ENCODE assay signal across 1 cellular context in the genomic region with DNA sequence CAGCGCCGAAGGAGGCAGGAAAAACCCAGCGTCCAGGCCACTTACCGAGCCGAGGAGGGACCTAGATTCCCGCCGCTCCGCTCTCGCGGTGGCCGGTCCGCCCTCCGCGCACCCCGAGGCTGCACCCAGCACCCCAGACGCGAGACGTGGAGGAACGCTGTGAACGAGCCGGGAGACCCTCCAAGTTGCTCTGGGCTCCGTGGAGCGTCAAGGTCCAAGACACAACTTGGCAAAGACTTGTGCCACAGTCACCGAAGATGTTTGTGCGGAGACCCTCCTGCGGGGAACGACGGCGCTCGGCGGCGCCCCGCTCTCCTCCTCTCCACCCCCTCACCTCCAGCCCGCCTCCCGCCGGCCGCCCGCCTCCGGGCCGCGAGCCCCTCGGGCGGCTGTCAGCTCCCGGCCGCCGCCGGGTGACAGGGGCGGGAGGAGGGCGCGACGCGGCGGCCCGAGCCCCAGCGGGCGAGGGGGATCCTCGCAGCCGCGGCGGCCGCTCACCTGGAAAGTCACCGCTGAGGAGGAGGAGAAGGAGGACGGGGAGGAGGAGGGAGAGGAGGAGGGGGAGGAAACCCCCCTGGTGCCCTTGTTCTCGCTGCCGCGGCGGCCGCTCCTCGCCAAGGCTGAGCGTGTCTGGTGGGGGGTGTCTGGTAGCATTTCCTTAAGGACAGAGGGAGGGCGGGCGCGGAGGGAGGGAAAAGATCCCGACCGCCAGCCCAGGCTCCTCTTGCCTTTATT.
TF ChIP-seq lines count a peak whose summit lies in the region.

No MANE protein-coding gene starts in this region.

TF ChIP-seq in HEK293, 187 proteins besides CTCF, POLR2A, EP300 and RAD21 (continued from another document):
- TF ChIP-seq, protein P1, sequence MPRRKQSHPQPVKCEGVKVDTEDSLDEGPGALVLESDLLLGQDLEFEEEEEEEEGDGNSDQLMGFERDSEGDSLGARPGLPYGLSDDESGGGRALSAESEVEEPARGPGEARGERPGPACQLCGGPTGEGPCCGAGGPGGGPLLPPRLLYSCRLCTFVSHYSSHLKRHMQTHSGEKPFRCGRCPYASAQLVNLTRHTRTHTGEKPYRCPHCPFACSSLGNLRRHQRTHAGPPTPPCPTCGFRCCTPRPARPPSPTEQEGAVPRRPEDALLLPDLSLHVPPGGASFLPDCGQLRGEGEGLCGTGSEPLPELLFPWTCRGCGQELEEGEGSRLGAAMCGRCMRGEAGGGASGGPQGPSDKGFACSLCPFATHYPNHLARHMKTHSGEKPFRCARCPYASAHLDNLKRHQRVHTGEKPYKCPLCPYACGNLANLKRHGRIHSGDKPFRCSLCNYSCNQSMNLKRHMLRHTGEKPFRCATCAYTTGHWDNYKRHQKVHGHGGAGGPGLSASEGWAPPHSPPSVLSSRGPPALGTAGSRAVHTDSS (tag by site-specific recombination; IDR thresholded peaks at IDR 0.05), result peak; percentile 37; the same call in 1 of the 2 replicates
- TF ChIP-seq ZNF423 (tag by site-specific recombination; IDR thresholded peaks at IDR 0.05) (peak; percentile 26; the same call in 1 of the 2 replicates), KLF8 (tag by site-specific recombination; IDR thresholded peaks at IDR 0.05) (peak; percentile 8; the same call in 1 of the 2 replicates), SP3 (tag by site-specific recombination; IDR thresholded peaks at IDR 0.05) (0 out of 2 replicates have a peak, but pooled peaks have one; percentile 41), ZNF777 (tag by site-specific recombination; IDR thresholded peaks at IDR 0.05; ENCODE audit: borderline replicate concordance) (0 out of 2 replicates have a peak, but pooled peaks have one; percentile 55), ZIC2 (tag by site-specific recombination; IDR thresholded peaks at IDR 0.05) (peak; percentile 60), ZBTB17 (tag by site-specific recombination; IDR thresholded peaks at IDR 0.05) (peak; percentile 14; the same call in 1 of the 2 replicates), ZBTB7A (tag by site-specific recombination; IDR thresholded peaks at IDR 0.05; ENCODE audit: low read depth) (no peak), ZNF341 (tag by site-specific recombination; IDR thresholded peaks at IDR 0.05; ENCODE audit: low read depth) (peak; percentile 93), GLIS2 (tag by site-specific recombination; IDR thresholded peaks at IDR 0.05) (peak; percentile 81), SP2 (tag by site-specific recombination; IDR thresholded peaks at IDR 0.05) (peak; percentile 59), SETDB1 (IDR thresholded peaks at IDR 0.05; ENCODE audit: insufficient read length, low read length) (no peak), ZBTB8A (tag by site-specific recombination; IDR thresholded peaks at IDR 0.05) (peak; percentile 71; the same call in 1 of the 2 replicates)
- TF ChIP-seq, protein P2, sequence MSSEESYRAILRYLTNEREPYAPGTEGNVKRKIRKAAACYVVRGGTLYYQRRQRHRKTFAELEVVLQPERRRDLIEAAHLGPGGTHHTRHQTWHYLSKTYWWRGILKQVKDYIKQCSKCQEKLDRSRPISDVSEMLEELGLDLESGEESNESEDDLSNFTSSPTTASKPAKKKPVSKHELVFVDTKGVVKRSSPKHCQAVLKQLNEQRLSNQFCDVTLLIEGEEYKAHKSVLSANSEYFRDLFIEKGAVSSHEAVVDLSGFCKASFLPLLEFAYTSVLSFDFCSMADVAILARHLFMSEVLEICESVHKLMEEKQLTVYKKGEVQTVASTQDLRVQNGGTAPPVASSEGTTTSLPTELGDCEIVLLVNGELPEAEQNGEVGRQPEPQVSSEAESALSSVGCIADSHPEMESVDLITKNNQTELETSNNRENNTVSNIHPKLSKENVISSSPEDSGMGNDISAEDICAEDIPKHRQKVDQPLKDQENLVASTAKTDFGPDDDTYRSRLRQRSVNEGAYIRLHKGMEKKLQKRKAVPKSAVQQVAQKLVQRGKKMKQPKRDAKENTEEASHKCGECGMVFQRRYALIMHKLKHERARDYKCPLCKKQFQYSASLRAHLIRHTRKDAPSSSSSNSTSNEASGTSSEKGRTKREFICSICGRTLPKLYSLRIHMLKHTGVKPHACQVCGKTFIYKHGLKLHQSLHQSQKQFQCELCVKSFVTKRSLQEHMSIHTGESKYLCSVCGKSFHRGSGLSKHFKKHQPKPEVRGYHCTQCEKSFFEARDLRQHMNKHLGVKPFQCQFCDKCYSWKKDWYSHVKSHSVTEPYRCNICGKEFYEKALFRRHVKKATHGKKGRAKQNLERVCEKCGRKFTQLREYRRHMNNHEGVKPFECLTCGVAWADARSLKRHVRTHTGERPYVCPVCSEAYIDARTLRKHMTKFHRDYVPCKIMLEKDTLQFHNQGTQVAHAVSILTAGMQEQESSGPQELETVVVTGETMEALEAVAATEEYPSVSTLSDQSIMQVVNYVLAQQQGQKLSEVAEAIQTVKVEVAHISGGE (tag by site-specific recombination; conservative IDR thresholded peaks at IDR 0.05; ENCODE audit: low read depth), result 0 out of 2 replicates have a peak, but pooled peaks have one; percentile 38
